Comparison of ENCODE assay signal across 14 cellular contexts in the genomic region with DNA sequence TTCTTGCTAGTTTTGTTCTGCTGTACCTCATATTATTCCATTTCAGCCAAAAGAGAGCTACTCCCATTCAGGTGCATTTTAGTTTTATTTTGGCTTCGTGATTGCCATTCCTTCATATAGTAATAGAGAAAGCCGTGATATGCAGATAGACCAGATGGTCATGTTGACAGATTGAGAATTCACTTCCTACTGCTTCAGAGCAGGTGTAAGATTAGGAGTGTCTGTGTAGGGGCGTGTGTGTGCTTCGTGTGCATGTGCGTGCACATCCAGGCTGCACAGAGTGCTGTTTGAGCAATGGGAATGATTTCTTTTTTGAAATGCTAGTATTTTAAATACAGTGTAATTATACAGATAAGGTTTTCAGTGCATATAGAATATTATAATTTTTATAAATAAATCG.
A peak's percentile ranks its signal among the peaks of the same experiment; 100 is the strongest.
DNase-seq lines count a peak whose midpoint lies in the region.
"Had no signal": no experiment of that assay in that cellular context is flagged by ENCODE, and none has a peak within 500 bp of the region (broad histone marks: within the 10 kb centered on the region; RNA-seq: fewer than 3 reads in every experiment).

No MANE protein-coding gene starts in this region.

- no peaks in the 10 kb centered on the region for H3K36me3 ChIP-seq in endocrine pancreas (ENCODE audit: control insufficient read depth, insufficient read depth, low read length)
- H3K36me3 ChIP-seq: neural progenitor cell had no signal

- H3K27ac ChIP-seq in substantia nigra (ENCODE audit: low read depth, low read length, poor library complexity, severe bottlenecking), result peak overlapping the region; percentile 45
- H3K27ac ChIP-seq: neural progenitor cell, suprapubic skin had no signal

- no peak overlapping the region for H3K9ac ChIP-seq in endocrine pancreas (ENCODE audit: control insufficient read depth, insufficient read depth, low read length)
- H3K9ac ChIP-seq: neural progenitor cell had no signal

- peaks cover 15% of the 10 kb centered on the region for H3K4me1 ChIP-seq in endocrine pancreas (ENCODE audit: control insufficient read depth, insufficient read depth, low read length)
- H3K4me1 ChIP-seq: Caco-2 had no signal

- no peaks in the 10 kb centered on the region for H3K27me3 ChIP-seq in endocrine pancreas (ENCODE audit: control insufficient read depth, insufficient read depth, low read length)
- H3K27me3 ChIP-seq: neural progenitor cell, suprapubic skin had no signal

- DNase-seq in NCI-H2196 (lab: John Stamatoyannopoulos, UW; ENCODE audit: unreplicated experiment) (peak; percentile 39), NCI-H2196 treated with DMSO at 0.1 percent for 48 hours (lab: John Stamatoyannopoulos, UW; ENCODE audit: unreplicated experiment) (no peak), NCI-H510A treated with DMSO at 0.1 percent for 48 hours (lab: John Stamatoyannopoulos, UW) (peak; percentile 78), substantia nigra (lab: John Stamatoyannopoulos, UW) (peak in 2 of 49 donors; percentile 6 to 19), kidney tubule cell (ENCODE audit: low spot score) (no peak), MV-4-11 (lab: John Stamatoyannopoulos, UW) (no peak)
- no peak for DNase-seq in activated T-cell treated with anti-CD3 and anti-CD28 coated beads, Interleukin-2, amount 50 U/mL, for 1 hour
- DNase-seq: activated T-cell treated with anti-CD3 and anti-CD28 coated beads, Interleukin-2, amount 50 U/mL, for 24 hours; Caco-2; mammary epithelial cell had no signal

- no peaks in the 10 kb centered on the region for H3K9me3 ChIP-seq in endocrine pancreas (ENCODE audit: control insufficient read depth, low read length)
- H3K9me3 ChIP-seq: Caco-2, suprapubic skin had no signal

- H3K4me3 ChIP-seq in endocrine pancreas (ENCODE audit: control insufficient read depth, insufficient read depth, low read length), result peak overlapping the region; percentile 53
- H3K4me3 ChIP-seq: neural progenitor cell, skin epidermis, suprapubic skin had no signal

Comparison
In these comparisons a context has a peak if more than half of its experiments do, and no peak if none do; other contexts are left out.
1. DNase-seq: peak in NCI-H2196 (single experiment) and NCI-H510A treated with DMSO at 0.1 percent for 48 hours (single experiment); none in NCI-H2196 treated with DMSO at 0.1 percent for 48 hours (single experiment), kidney tubule cell (single experiment), MV-4-11 (single experiment) and activated T-cell treated with anti-CD3 and anti-CD28 coated beads, Interleukin-2, amount 50 U/mL, for 1 hour (single experiment).